In the genomic region with DNA sequence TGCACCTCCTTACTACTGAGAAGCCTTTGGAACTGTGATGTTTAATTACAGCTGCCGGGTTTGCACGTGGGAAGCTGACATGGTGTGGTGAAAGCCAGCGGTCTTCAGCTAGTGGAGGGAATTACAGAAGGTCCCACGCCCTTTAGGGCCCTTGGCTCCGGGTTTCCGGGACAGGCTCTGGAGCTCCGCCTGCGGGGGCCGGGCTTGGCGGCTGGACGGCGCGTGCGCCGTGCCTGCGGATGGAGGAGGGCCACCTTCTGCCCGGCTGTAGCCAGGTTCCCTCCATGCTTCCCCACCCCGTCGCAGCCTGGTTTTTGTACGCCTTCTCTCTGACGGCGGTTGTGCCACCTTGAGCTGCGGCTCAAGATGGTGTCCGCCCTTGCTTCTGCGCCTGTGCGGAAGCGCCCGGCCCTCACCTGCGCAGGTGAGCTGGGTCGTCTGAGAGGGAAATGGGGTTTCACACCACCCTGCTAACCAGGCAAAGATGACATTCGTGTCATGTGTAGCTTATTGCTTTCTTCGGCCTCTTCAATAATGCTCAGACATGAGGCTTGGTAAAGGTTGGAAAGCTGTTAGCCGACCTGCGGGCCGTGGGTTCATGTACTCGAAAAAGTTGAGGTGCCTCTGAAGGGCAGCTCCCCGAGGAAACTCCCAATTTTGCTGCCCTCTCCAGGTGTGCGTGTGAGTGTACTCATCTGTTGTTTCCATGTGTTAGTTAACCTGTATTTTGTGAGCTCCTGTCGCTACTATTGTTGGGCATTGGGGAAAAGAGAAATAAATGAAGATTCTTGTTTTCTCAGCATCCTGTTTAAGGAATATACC, we compare ENCODE assay signal across 8 cellular contexts. TPM values are rescaled to one million over a fixed set of nuclear protein-coding genes. Genes with fewer than 3 reads are reported as not detected.
DNase-seq lines count a peak whose midpoint lies in the region; ATAC-seq and TF ChIP-seq lines count a peak whose summit lies in the region.

No MANE protein-coding gene starts in this region.

- H3K9ac ChIP-seq in MM.1S (ENCODE audit: low read length): peak overlapping the region; percentile 2; the same call in 1 of the 2 replicates

- peak overlapping the region; percentile 76 for H3K4me2 ChIP-seq in MM.1S (ENCODE audit: low read depth, low read length)

- 0 out of 2 replicates have a peak, but pooled peaks cover 4% of the 10 kb centered on the region for H3K79me2 ChIP-seq in MM.1S (ENCODE audit: low read length)

- no peaks in the 10 kb centered on the region for H3K27me3 ChIP-seq in MM.1S (replicated peaks; ENCODE audit: insufficient read depth, low read length)

- H3K9me3 Mint-ChIP-seq in CD14-positive monocyte: peaks cover 0 to 2% (median 0%) of the 10 kb centered on the region in 7 donors
- no peaks in the 10 kb centered on the region for H3K9me3 Mint-ChIP-seq in dendritic cell treated with granulocyte-macrophage colony-stimulating factor and Interleukin-4, amounts not matched to agents 40 ng/mL and 50 ng/mL, for 4 days

- peaks cover 8% of the 10 kb centered on the region for H3F3A ChIP-seq in MM.1S (ENCODE audit: insufficient read depth, low read length)

- H3K27ac Mint-ChIP-seq in CD14-positive monocyte: peak overlapping the region in 5 of 7 donors; percentile 54 to 83 (median 73)
- peak overlapping the region; percentile 58 for H3K27ac Mint-ChIP-seq in dendritic cell treated with granulocyte-macrophage colony-stimulating factor and Interleukin-4, amounts not matched to agents 40 ng/mL and 50 ng/mL, for 4 days

- DNase-seq in CD14-positive monocyte (ENCODE audit: low spot score) (peak; percentile 68), MM.1S (peak; percentile 69), lower leg skin (ENCODE audit: low spot score in 2 of 2) (peak; percentile 72 to 95)
- peak; percentile 21 to 42 for DNase-seq in activated CD4-positive, alpha-beta T cell treated with anti-CD3 and anti-CD28 coated beads, Interleukin-2, amount 50 U/mL, for 24 hours (ENCODE audit: low read depth in 1 of 2, low spot score in 1 of 2)
- DNase-seq in stimulated activated CD4-positive, alpha-beta T cell treated with anti-CD3 and anti-CD28 coated beads, TNF-alpha, amount 100 ng/mL, for 24 hours (ENCODE audit: low read depth in 3 of 3): peak; percentile 22 to 61 (median 28)

- intact Hi-C loops in CD14-positive monocyte (cut with micrococcal nuclease) (no loop called here), lower leg skin (cut with DNase I; ENCODE audit: low total_unique reads) (loop anchor here (5.0 to 10.0 kb wide), 2 partner anchors 131 to 1633 kb away; a partner anchor contains a TSS)
- intact Hi-C loops in dendritic cell treated with granulocyte-macrophage colony-stimulating factor and Interleukin-4, amounts not matched to agents 40 ng/mL and 50 ng/mL, for 4 days (cut with micrococcal nuclease): no loop called here

- peak overlapping the region; percentile 78 to 86 for H3K4me3 Mint-ChIP-seq in CD14-positive monocyte
- H3K4me3 Mint-ChIP-seq in dendritic cell treated with granulocyte-macrophage colony-stimulating factor and Interleukin-4, amounts not matched to agents 40 ng/mL and 50 ng/mL, for 4 days: peak overlapping the region; percentile 75

- no peak for TF ChIP-seq CTCF in CD14-positive monocyte (IDR thresholded peaks at IDR 0.05)
- TF ChIP-seq CTCF in MM.1S (IDR thresholded peaks at IDR 0.05; ENCODE audit: low read length): no peak
- TF ChIP-seq CTCF in lower leg skin (IDR thresholded peaks at IDR 0.05): no peak

- peak overlapping the region; percentile 61 for H2AFZ ChIP-seq in MM.1S (ENCODE audit: low read length)

- WGBS in lower leg skin, 2 donors: 9 to 15% methylated on average over 28 to 38 of the region's 39 CpGs

- no peaks in the 10 kb centered on the region for H4K20me1 ChIP-seq in MM.1S (ENCODE audit: insufficient read depth, low read length)

- H3K27me3 Mint-ChIP-seq in CD14-positive monocyte (ENCODE audit: low read depth in 3 of 3): peaks cover 0 to 2% (median 0%) of the 10 kb centered on the region in 3 donors
- no peaks in the 10 kb centered on the region for H3K27me3 Mint-ChIP-seq in dendritic cell treated with granulocyte-macrophage colony-stimulating factor and Interleukin-4, amounts not matched to agents 40 ng/mL and 50 ng/mL, for 4 days

- peaks cover 5 to 23% of the 10 kb centered on the region in 2 donors for H3K36me3 Mint-ChIP-seq in CD14-positive monocyte
- peaks cover 18% of the 10 kb centered on the region for H3K36me3 Mint-ChIP-seq in dendritic cell treated with granulocyte-macrophage colony-stimulating factor and Interleukin-4, amounts not matched to agents 40 ng/mL and 50 ng/mL, for 4 days (ENCODE audit: low read depth)

- ATAC-seq in HG02970 (IDR thresholded peaks at IDR 0.05; ENCODE audit: low FRiP score, unreplicated experiment) (no peak), GM18870 (IDR thresholded peaks at IDR 0.05; ENCODE audit: unreplicated experiment) (no peak)

- H3K4me3 ChIP-seq in MM.1S (ENCODE audit: low read length) (peak overlapping the region; percentile 47), lower leg skin (ENCODE audit: low read depth, poor library complexity, severe bottlenecking) (peak overlapping the region; percentile 34)

- H3K4me1 ChIP-seq in MM.1S (ENCODE audit: low read length): no peaks in the 10 kb centered on the region

- no peaks in the 10 kb centered on the region for H3K9me3 ChIP-seq in MM.1S (replicated peaks; ENCODE audit: insufficient read depth, low read length)

- H3K9me2 ChIP-seq in MM.1S (replicated peaks; ENCODE audit: insufficient read depth, low read length): no peaks in the 10 kb centered on the region

- TF ChIP-seq POLR2A in lower leg skin (IDR thresholded peaks at IDR 0.05): no peak

- H3K27ac ChIP-seq in MM.1S (ENCODE audit: low read length): peak overlapping the region; percentile 3; the same call in 1 of the 2 replicates

- no peaks in the 10 kb centered on the region for H3K36me3 ChIP-seq in MM.1S (replicated peaks; ENCODE audit: insufficient read depth, low read length)

- peaks cover 32% of the 10 kb centered on the region for H3K4me1 Mint-ChIP-seq in CD14-positive monocyte
- H3K4me1 Mint-ChIP-seq in dendritic cell treated with granulocyte-macrophage colony-stimulating factor and Interleukin-4, amounts not matched to agents 40 ng/mL and 50 ng/mL, for 4 days (ENCODE audit: low read depth): peaks cover 46% of the 10 kb centered on the region

RNA-seq across cellular contexts. Expression of a gene that starts 36.6 kb away (rescaled TPM):
- polyA plus RNA-seq in CD14-positive monocyte: not detected
- not detected for total RNA-seq in lower leg skin

RNA-seq across cellular contexts. Expression of a gene that starts 38.6 kb away (rescaled TPM):
- polyA plus RNA-seq in CD14-positive monocyte: 10 to 100 TPM; 74.2 to 81.6 TPM
- 10 to 100 TPM; 59.6 to 79.9 (median 72.3) TPM for total RNA-seq in lower leg skin

Comparison
In these comparisons a context has a peak if more than half of its experiments do, and no peak if none do; other contexts are left out.
1. DNase-seq: peak in every context shown above with its lines; median percentile 84 in lower leg skin; 69 in MM.1S; 68 in CD14-positive monocyte; 32 in activated CD4-positive, alpha-beta T cell treated with anti-CD3 and anti-CD28 coated beads, Interleukin-2, amount 50 U/mL, for 24 hours; 28 in stimulated activated CD4-positive, alpha-beta T cell treated with anti-CD3 and anti-CD28 coated beads, TNF-alpha, amount 100 ng/mL, for 24 hours.